ENCODE assay signal across 21 cellular contexts in the genomic region with DNA sequence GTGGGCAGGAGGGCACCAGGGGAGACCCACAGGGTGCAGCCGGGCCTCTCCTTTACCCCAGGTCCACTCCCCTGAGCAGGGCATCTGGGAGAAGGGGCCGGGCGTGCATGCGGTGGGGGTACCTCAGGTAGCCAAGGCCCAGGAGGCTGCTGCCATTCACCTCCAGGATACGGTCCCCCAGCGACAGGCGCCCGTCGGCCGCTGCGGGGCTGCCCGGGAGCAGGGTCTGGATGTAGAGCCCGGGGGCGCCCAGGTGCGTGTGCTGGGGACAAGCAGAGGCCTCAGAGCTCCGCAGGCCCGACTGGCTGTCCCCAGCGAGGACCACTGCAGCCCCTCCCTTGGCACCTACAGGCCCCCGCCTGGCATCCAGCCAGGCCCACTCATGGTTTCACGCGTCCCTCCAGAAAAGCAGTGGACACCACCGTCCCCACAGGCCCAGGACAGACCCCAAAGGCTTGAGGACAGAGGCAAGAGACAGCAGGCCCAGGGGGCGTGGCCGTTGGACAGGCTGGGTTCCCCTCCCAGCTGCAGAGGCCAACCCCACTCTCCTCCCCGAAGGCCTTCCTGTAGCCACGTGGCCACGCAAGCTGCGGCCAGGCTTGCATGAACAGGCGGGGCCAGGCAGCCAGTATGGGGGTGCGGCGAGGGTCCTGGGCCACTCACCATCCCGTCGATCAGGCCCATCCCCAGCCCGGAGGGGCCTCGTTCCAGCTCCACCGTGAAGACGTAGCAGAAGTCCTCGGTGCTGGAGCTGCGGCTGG. TPM values are rescaled to one million over a fixed set of nuclear protein-coding genes. Genes with fewer than 3 reads are reported as not detected.
DNase-seq lines count a peak whose midpoint lies in the region; ATAC-seq and TF ChIP-seq lines count a peak whose summit lies in the region.
"Had no signal": no experiment of that assay in that cellular context is flagged by ENCODE, and none has a peak within 500 bp of the region (broad histone marks: within the 10 kb centered on the region; RNA-seq: fewer than 3 reads in every experiment).

No MANE protein-coding gene starts in this region.

- peak; percentile 26 for DNase-seq in EH (ENCODE audit: low read depth)
- peak; percentile 66 for DNase-seq in RPMI8226
- peak; percentile 13 for DNase-seq in fibroblast of gingiva (ENCODE audit: low read depth)
- peak in 1 of 3 donors; percentile 46 for DNase-seq in mucosa of descending colon
- no peak for DNase-seq in esophagus squamous epithelium (lab: John Stamatoyannopoulos, UW)
- no peak for DNase-seq in NCI-H2171 treated with DMSO at 0.1 percent for 48 hours (lab: John Stamatoyannopoulos, UW)
- DNase-seq: activated CD8-positive, alpha-beta T cell treated with anti-CD3 and anti-CD28 coated beads for 36 hours; activated naive CD8-positive, alpha-beta T cell treated with anti-CD3 and anti-CD28 coated beads, Interleukin-2, amount 50 U/mL, for 24 hours; CD4-positive, alpha-beta T cell; effector memory CD8-positive, alpha-beta T cell; gastrocnemius medialis; GDM1; HFFc6; immature natural killer cell; midbrain; NCI-H1105; NCI-H2227 treated with DMSO at 0.1 percent for 48 hours; sigmoid colon had no signal

- H3K27me3 ChIP-seq in esophagus squamous epithelium = no peaks in the 10 kb centered on the region
- H3K27me3 ChIP-seq: gastrocnemius medialis, sigmoid colon had no signal

- H3K4me3 ChIP-seq in mucosa of descending colon = no peak overlapping the region
- H3K4me3 ChIP-seq in esophagus squamous epithelium = no peak overlapping the region
- H3K4me3 ChIP-seq: gastrocnemius medialis, sigmoid colon, thoracic aorta had no signal

- 61 to 66% methylated on average over 4 to 6 of the region's 39 CpGs for whole genome bisulfite sequencing in esophagus squamous epithelium, 2 donors

- H3K9me3 ChIP-seq in mucosa of descending colon = no peaks in the 10 kb centered on the region
- H3K9me3 ChIP-seq in esophagus squamous epithelium = no peaks in the 10 kb centered on the region
- H3K9me3 ChIP-seq: gastrocnemius medialis, neutrophil, sigmoid colon, thoracic aorta had no signal

- H3K27ac ChIP-seq in esophagus squamous epithelium = no peak overlapping the region
- H3K27ac ChIP-seq: gastrocnemius medialis, neutrophil, sigmoid colon, thoracic aorta had no signal

- no peak for TF ChIP-seq POLR2A in esophagus squamous epithelium (IDR thresholded peaks at IDR 0.05)

- no peaks in the 10 kb centered on the region for H3K36me3 ChIP-seq in mucosa of descending colon (ENCODE audit: low read depth)
- H3K36me3 ChIP-seq in esophagus squamous epithelium = no peaks in the 10 kb centered on the region
- H3K36me3 ChIP-seq: gastrocnemius medialis, neutrophil, sigmoid colon, thoracic aorta had no signal

- intact Hi-C loops in mucosa of descending colon (cut with DNase I, micrococcal nuclease) = no loop called here
- intact Hi-C loops in esophagus squamous epithelium (cut with DNase I) = loop anchor here (10.0 kb wide), 1 partner anchor 285 kb away; no protein-coding TSS in a partner anchor

- ATAC-seq in mucosa of descending colon (peak; percentile 18), HG03135 (IDR thresholded peaks at IDR 0.05; ENCODE audit: unreplicated experiment) (no peak)
- ATAC-seq: activated CD8-positive, alpha-beta T cell treated with anti-CD3 and anti-CD28 coated beads for 36 hours; activated naive CD8-positive, alpha-beta T cell treated with anti-CD3 and anti-CD28 coated beads, Interleukin-2, amount 50 U/mL, for 24 hours; effector memory CD8-positive, alpha-beta T cell had no signal

- H3K4me1 ChIP-seq in mucosa of descending colon (ENCODE audit: low read depth) = no peaks in the 10 kb centered on the region
- H3K4me1 ChIP-seq in esophagus squamous epithelium = peaks cover 0 to 13% (median 0%) of the 10 kb centered on the region in 3 donors

- TF ChIP-seq CTCF in mucosa of descending colon (IDR thresholded peaks at IDR 0.05) (no peak), esophagus squamous epithelium (IDR thresholded peaks at IDR 0.05) (no peak)

RNA-seq across cellular contexts. Expression of a gene that starts 24.3 kb away (rescaled TPM):
- total RNA-seq in mucosa of descending colon (10 to 100 TPM; 39.5 to 47.4 (median 45.2) TPM), esophagus squamous epithelium (10 to 100 TPM; 11.2 to 32.8 (median 23.8) TPM)

Comparison
In these comparisons a context has a peak if more than half of its experiments do, and no peak if none do; other contexts are left out.
1. DNase-seq: peak in EH (single experiment), RPMI8226 (single experiment) and fibroblast of gingiva (single experiment); none in esophagus squamous epithelium (single experiment) and NCI-H2171 treated with DMSO at 0.1 percent for 48 hours (single experiment).